In the genomic region with DNA sequence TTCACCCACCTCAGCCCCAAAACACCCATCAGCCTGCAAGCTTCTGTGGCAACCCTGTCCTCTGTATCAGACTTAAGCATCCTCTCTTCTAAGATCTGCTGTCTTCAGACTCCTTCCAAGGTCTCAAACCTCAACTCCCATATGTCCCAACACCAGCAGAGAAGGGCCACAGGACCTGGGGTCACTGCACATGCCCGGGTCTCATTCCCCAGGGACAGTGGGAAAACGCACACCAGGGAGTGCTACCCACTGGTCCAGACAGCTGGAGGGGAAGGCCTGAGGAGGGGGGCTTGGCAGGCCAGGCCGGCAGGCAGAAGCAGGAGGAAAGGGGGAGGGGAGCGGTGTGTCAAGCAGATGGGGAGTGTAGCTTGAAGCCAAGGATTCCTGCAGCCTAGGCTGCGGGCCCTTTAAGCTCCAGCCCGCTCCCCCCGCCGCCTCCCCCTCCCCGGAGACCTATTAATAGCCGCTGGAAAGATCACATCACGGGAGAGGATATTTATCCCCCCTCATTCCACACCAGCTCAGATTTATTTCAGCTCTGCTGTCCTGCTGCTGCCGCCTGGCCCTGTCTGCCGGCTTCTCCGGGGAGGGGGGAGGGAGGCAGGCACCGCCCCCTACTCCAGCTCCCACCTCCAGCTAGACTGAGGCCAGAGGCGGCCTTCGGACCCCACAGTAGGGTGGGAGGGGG, we compare ENCODE assay signal across 9 cellular contexts. TPM values are rescaled to one million over a fixed set of nuclear protein-coding genes. Genes with fewer than 3 reads are reported as not detected.
A peak's percentile ranks its signal among the peaks of the same experiment; 100 is the strongest.
DNase-seq lines count a peak whose midpoint lies in the region; ATAC-seq and TF ChIP-seq lines count a peak whose summit lies in the region.
"Had no signal": no experiment of that assay in that cellular context is flagged by ENCODE, and none has a peak within 500 bp of the region (broad histone marks: within the 10 kb centered on the region; RNA-seq: fewer than 3 reads in every experiment).

No MANE protein-coding gene starts in this region.

- peak overlapping the region; percentile 34 for H3K4me3 ChIP-seq in kidney epithelial cell (ENCODE audit: low read depth, low read length)

- peak overlapping the region; percentile 88 for H3K27ac Mint-ChIP-seq in stimulated activated effector memory CD8-positive, alpha-beta T cell treated with anti-CD3 and anti-CD28 coated beads, Interleukin-12 subunit alpha, Interleukin-12 subunit beta, amount 100 ng/mL, for 72 hours

- H3K9me3 Mint-ChIP-seq in stimulated activated effector memory CD8-positive, alpha-beta T cell treated with anti-CD3 and anti-CD28 coated beads, Interleukin-12 subunit alpha, Interleukin-12 subunit beta, amount 100 ng/mL, for 72 hours = no peaks in the 10 kb centered on the region

- no peaks in the 10 kb centered on the region for H3K36me3 ChIP-seq in kidney epithelial cell (ENCODE audit: control insufficient read depth, insufficient read depth, low read length)

- no peak overlapping the region for H3K4me3 Mint-ChIP-seq in stimulated activated effector memory CD8-positive, alpha-beta T cell treated with anti-CD3 and anti-CD28 coated beads, Interleukin-12 subunit alpha, Interleukin-12 subunit beta, amount 100 ng/mL, for 72 hours

- H3K27me3 ChIP-seq in kidney epithelial cell (ENCODE audit: control insufficient read depth, insufficient read depth, low read length) = no peaks in the 10 kb centered on the region

- peaks cover 58% of the 10 kb centered on the region for H3K36me3 Mint-ChIP-seq in stimulated activated effector memory CD8-positive, alpha-beta T cell treated with anti-CD3 and anti-CD28 coated beads, Interleukin-12 subunit alpha, Interleukin-12 subunit beta, amount 100 ng/mL, for 72 hours

- ATAC-seq in stimulated activated effector memory CD8-positive, alpha-beta T cell treated with anti-CD3 and anti-CD28 coated beads, Interleukin-12 subunit alpha, Interleukin-12 subunit beta, amount 100 ng/mL, for 72 hours = no peak
- no peak for ATAC-seq in activated CD4-positive, CD25-positive, alpha-beta regulatory T cell treated with anti-CD3 and anti-CD28 coated beads, Interleukin-2, amount 50 U/mL, for 24 hours
- no peak for ATAC-seq in HG02852 (IDR thresholded peaks at IDR 0.05; ENCODE audit: unreplicated experiment)

- DNase-seq in ELF-1 (ENCODE audit: low read depth, low spot score) (peak; percentile 88), NCI-H446 treated with DMSO at 0.1 percent for 48 hours (lab: John Stamatoyannopoulos, UW) (peak; percentile 90), cerebellar cortex (ENCODE audit: low spot score) (peak; percentile 91), kidney epithelial cell (ENCODE audit: low read depth) (no peak), SIG-M5 treated with dmso at 0.1 percent for 504 hours (lab: John Stamatoyannopoulos, UW; ENCODE audit: unreplicated experiment) (no peak)
- no peak for DNase-seq in stimulated activated effector memory CD8-positive, alpha-beta T cell treated with anti-CD3 and anti-CD28 coated beads, Interleukin-12 subunit alpha, Interleukin-12 subunit beta, amount 100 ng/mL, for 72 hours (ENCODE audit: low spot score in 2 of 2)

- TF ChIP-seq CTCF in kidney epithelial cell (IDR thresholded peaks at IDR 0.05; ENCODE audit: insufficient read depth, low read length, poor library complexity, severe bottlenecking) = no peak

- H3K4me1 Mint-ChIP-seq in stimulated activated effector memory CD8-positive, alpha-beta T cell treated with anti-CD3 and anti-CD28 coated beads, Interleukin-12 subunit alpha, Interleukin-12 subunit beta, amount 100 ng/mL, for 72 hours = peaks cover 57% of the 10 kb centered on the region

RNA-seq across cellular contexts. Expression of gene BCL9L, which starts 16.7 kb away (rescaled TPM):
- 48.3 and 51.9 TPM in 2 replicates for total RNA-seq in kidney epithelial cell

RNA-seq across cellular contexts. Expression of gene CXCR5, which starts 25.4 kb away (rescaled TPM):
- total RNA-seq in kidney epithelial cell = under 0.01 and 0.14 TPM in 2 replicates

RNA-seq across cellular contexts. Expression of gene UPK2, which starts 47.0 kb away (rescaled TPM):
- 0.25 TPM in 1 of 2 replicates, not detected in the other for total RNA-seq in kidney epithelial cell
- total RNA-seq: T-helper 2 cell treated with Interferon-gamma antibody and Interleukin-4, amounts not matched to agents 100 ng/mL and 5 ng/mL, for 36 hours had no signal

Comparison
In these comparisons a context has a peak if more than half of its experiments do, and no peak if none do; other contexts are left out.
1. DNase-seq: peak in ELF-1 (single experiment), NCI-H446 treated with DMSO at 0.1 percent for 48 hours (single experiment) and cerebellar cortex (single experiment); none in kidney epithelial cell (single experiment), stimulated activated effector memory CD8-positive, alpha-beta T cell treated with anti-CD3 and anti-CD28 coated beads, Interleukin-12 subunit alpha, Interleukin-12 subunit beta, amount 100 ng/mL, for 72 hours (0 of 2) and SIG-M5 treated with dmso at 0.1 percent for 504 hours (single experiment).